ENCODE assay signal across 1 cellular context in the genomic region with DNA sequence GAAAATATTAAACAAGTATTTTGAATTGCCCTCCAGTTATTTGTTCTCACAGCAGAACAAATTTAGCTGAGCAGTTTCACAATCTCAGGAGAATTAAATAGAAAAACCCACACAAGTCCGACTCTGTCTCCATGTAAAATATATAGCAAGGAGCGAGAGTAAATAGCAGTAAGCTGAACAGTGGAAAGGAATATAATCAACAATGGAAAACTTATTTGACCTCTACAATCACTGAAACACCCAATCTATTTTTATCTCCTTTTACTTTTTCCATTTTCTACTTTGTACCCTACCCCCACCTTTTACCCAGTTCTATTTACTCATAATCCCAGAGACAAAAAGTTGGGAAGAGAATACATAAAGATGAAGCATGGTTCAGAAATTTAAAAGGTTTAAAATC.
TF ChIP-seq lines count a peak whose summit lies in the region.

No MANE protein-coding gene starts in this region.

TF ChIP-seq in HepG2, 621 proteins besides CTCF, POLR2A, EP300 and RAD21:
- peak; percentile 51; the same call in 1 of the 2 replicates for TF ChIP-seq SOX13 (IDR thresholded peaks at IDR 0.05)
- peak in 1 of 2 experiments; percentile 96; a peak in 2 of 4 replicates for TF ChIP-seq SOX13 (CRISPR knock-in tag; conservative IDR thresholded peaks at IDR 0.05 in 1 of 2, IDR thresholded peaks at IDR 0.05 in 1 of 2)
- no peak for TF ChIP-seq SOX6 (IDR thresholded peaks at IDR 0.05)
- TF ChIP-seq SOX6 (CRISPR knock-in tag; IDR thresholded peaks at IDR 0.05): peak; percentile 34; the same call in 1 of the 2 replicates
- TF ChIP-seq SOX5 (CRISPR knock-in tag; IDR thresholded peaks at IDR 0.05; ENCODE audit: borderline replicate concordance): peak; percentile 78
- no peak for TF ChIP-seq ZNF232 (CRISPR knock-in tag; IDR thresholded peaks at IDR 0.05; ENCODE audit: borderline replicate concordance)
- peak; percentile 41; the same call in 1 of the 2 replicates for TF ChIP-seq BCL6 (CRISPR knock-in tag; IDR thresholded peaks at IDR 0.05)
- no peak for TF ChIP-seq HNRNPUL1 (IDR thresholded peaks at IDR 0.05; ENCODE audit: low read depth, low read length)
- TF ChIP-seq NR2F6 (IDR thresholded peaks at IDR 0.05): peak; percentile 51
- no peak for TF ChIP-seq NR2F6 (CRISPR knock-in tag; IDR thresholded peaks at IDR 0.05)
- no peak for TF ChIP-seq NFIB (CRISPR knock-in tag; IDR thresholded peaks at IDR 0.05; ENCODE audit: borderline replicate concordance)
- TF ChIP-seq PPARG (CRISPR knock-in tag; conservative IDR thresholded peaks at IDR 0.05): peak; percentile 38; the same call in 1 of the 2 replicates
- TF ChIP-seq FOXP1 (IDR thresholded peaks at IDR 0.05): no peak
- peak; percentile 6; the same call in 1 of the 2 replicates for TF ChIP-seq FOXP1 (CRISPR knock-in tag; IDR thresholded peaks at IDR 0.05)
- no peak for TF ChIP-seq ZBTB8A (CRISPR knock-in tag; IDR thresholded peaks at IDR 0.05; ENCODE audit: borderline replicate concordance, low read depth)
- peak; percentile 24; the same call in 1 of the 2 replicates for TF ChIP-seq ZGPAT (CRISPR knock-in tag; IDR thresholded peaks at IDR 0.05)
- no peak for TF ChIP-seq ZNF30 (CRISPR knock-in tag; IDR thresholded peaks at IDR 0.05)
